8 cellular contexts compared by ENCODE assay signal in genomic region chr6:14118091-14118439, GRCh38. TPM values are rescaled to one million over a fixed set of nuclear protein-coding genes. Genes with fewer than 3 reads are reported as not detected.
A peak's percentile ranks its signal among the peaks of the same experiment; 100 is the strongest.
DNase-seq lines count a peak whose midpoint lies in the region; ATAC-seq and TF ChIP-seq lines count a peak whose summit lies in the region.

No MANE protein-coding gene starts in this region.

- intact Hi-C loops in activated CD4-positive, alpha-beta T cell treated with anti-CD3 and anti-CD28 coated beads, Interleukin-2, amount 10 ng/mL, durations not matched to agents 24 days and 14 days (cut with micrococcal nuclease): no loop called here
- intact Hi-C loops in activated T-helper 1 cell treated with anti-CD3 and anti-CD28 coated beads, Interleukin-12 subunit alpha, Interleukin-12 subunit beta, Interleukin-2, Interleukin-4 antibody, amounts not matched to agents 30 ng/mL and 10 ng/mL and 1 ng/mL, durations not matched to agents 14 hours and 24 hours and 36 hours (cut with micrococcal nuclease): loop anchor here (5.0 to 10.0 kb wide), 3 partner anchors 306 to 1507 kb away; partner anchors contain the start of genes JARID2 and MCUR1

- peaks cover 44% of the 10 kb centered on the region for H3K36me3 Mint-ChIP-seq in activated CD4-positive, alpha-beta T cell treated with anti-CD3 and anti-CD28 coated beads, Interleukin-2, amount 10 ng/mL, durations not matched to agents 24 days and 14 days (ENCODE audit: low read depth)
- peaks cover 40% of the 10 kb centered on the region for H3K36me3 Mint-ChIP-seq in activated T-helper 1 cell treated with anti-CD3 and anti-CD28 coated beads, Interleukin-12 subunit alpha, Interleukin-12 subunit beta, Interleukin-2, Interleukin-4 antibody, amounts not matched to agents 30 ng/mL and 10 ng/mL and 1 ng/mL, durations not matched to agents 14 hours and 24 hours and 36 hours (ENCODE audit: low read depth)
- H3K36me3 Mint-ChIP-seq in immature natural killer cell: peaks cover 0 to 3% (median 0%) of the 10 kb centered on the region in 3 donors

- H3K27me3 ChIP-seq in thoracic aorta (replicated peaks; ENCODE audit: insufficient read depth): no peaks in the 10 kb centered on the region

- H3K4me3 Mint-ChIP-seq in activated CD4-positive, alpha-beta T cell treated with anti-CD3 and anti-CD28 coated beads, Interleukin-2, amount 10 ng/mL, durations not matched to agents 24 days and 14 days: peak overlapping the region; percentile 89
- peak overlapping the region; percentile 96 for H3K4me3 Mint-ChIP-seq in activated T-helper 1 cell treated with anti-CD3 and anti-CD28 coated beads, Interleukin-12 subunit alpha, Interleukin-12 subunit beta, Interleukin-2, Interleukin-4 antibody, amounts not matched to agents 30 ng/mL and 10 ng/mL and 1 ng/mL, durations not matched to agents 14 hours and 24 hours and 36 hours
- H3K4me3 Mint-ChIP-seq in immature natural killer cell: peak overlapping the region; percentile 89 to 95 (median 91)

- ATAC-seq in thoracic aorta (ENCODE audit: insufficient number of reproducible peaks, low FRiP score, low read depth): no peak

- H3K27me3 Mint-ChIP-seq in activated CD4-positive, alpha-beta T cell treated with anti-CD3 and anti-CD28 coated beads, Interleukin-2, amount 10 ng/mL, durations not matched to agents 24 days and 14 days: peaks cover 5% of the 10 kb centered on the region
- H3K27me3 Mint-ChIP-seq in activated T-helper 1 cell treated with anti-CD3 and anti-CD28 coated beads, Interleukin-12 subunit alpha, Interleukin-12 subunit beta, Interleukin-2, Interleukin-4 antibody, amounts not matched to agents 30 ng/mL and 10 ng/mL and 1 ng/mL, durations not matched to agents 14 hours and 24 hours and 36 hours (ENCODE audit: insufficient read depth): peaks cover 35% of the 10 kb centered on the region
- peaks cover 7 to 20% (median 15%) of the 10 kb centered on the region in 3 donors for H3K27me3 Mint-ChIP-seq in immature natural killer cell (ENCODE audit: low read depth in 3 of 3)

- peak overlapping the region; percentile 84 for H3K4me3 ChIP-seq in thoracic aorta

- DNase-seq in activated CD4-positive, alpha-beta T cell treated with anti-CD3 and anti-CD28 coated beads, Interleukin-2, amount 10 ng/mL, durations not matched to agents 24 days and 14 days: no peak
- no peak for DNase-seq in activated CD4-positive, alpha-beta T cell treated with anti-CD3 and anti-CD28 coated beads for 4 hours
- DNase-seq in activated T-helper 1 cell treated with anti-CD3 and anti-CD28 coated beads, Interleukin-12 subunit alpha, Interleukin-12 subunit beta, Interleukin-2, Interleukin-4 antibody, amounts not matched to agents 30 ng/mL and 10 ng/mL and 1 ng/mL, durations not matched to agents 14 hours and 24 hours and 36 hours (ENCODE audit: low spot score): no peak
- DNase-seq in immature natural killer cell: no peak
- no peak for DNase-seq in thoracic aorta (ENCODE audit: low spot score)
- no peak for DNase-seq in NCI-H1436 (lab: John Stamatoyannopoulos, UW)
- DNase-seq in NCI-H510A treated with DMSO at 0.1 percent for 48 hours (lab: John Stamatoyannopoulos, UW): no peak
- DNase-seq in NOMO-1 treated with DMSO at 0.1 percent for 48 hours (lab: John Stamatoyannopoulos, UW; ENCODE audit: unreplicated experiment): no peak

- no peaks in the 10 kb centered on the region for H3K9me3 ChIP-seq in thoracic aorta

- TF ChIP-seq CTCF in thoracic aorta (IDR thresholded peaks at IDR 0.05): no peak

- H3K9me3 Mint-ChIP-seq in activated CD4-positive, alpha-beta T cell treated with anti-CD3 and anti-CD28 coated beads, Interleukin-2, amount 10 ng/mL, durations not matched to agents 24 days and 14 days: peaks cover 4% of the 10 kb centered on the region
- no peaks in the 10 kb centered on the region for H3K9me3 Mint-ChIP-seq in activated T-helper 1 cell treated with anti-CD3 and anti-CD28 coated beads, Interleukin-12 subunit alpha, Interleukin-12 subunit beta, Interleukin-2, Interleukin-4 antibody, amounts not matched to agents 30 ng/mL and 10 ng/mL and 1 ng/mL, durations not matched to agents 14 hours and 24 hours and 36 hours
- H3K9me3 Mint-ChIP-seq in immature natural killer cell: no peaks in the 10 kb centered on the region

- no peak overlapping the region for H3K27ac ChIP-seq in thoracic aorta

- H3K4me1 ChIP-seq in thoracic aorta (ENCODE audit: control insufficient read depth in 1 of 2, low read depth in 2 of 2): peaks cover 4 to 10% of the 10 kb centered on the region in 2 donors

- no peaks in the 10 kb centered on the region for H3K36me3 ChIP-seq in thoracic aorta

- peaks cover 43% of the 10 kb centered on the region for H3K4me1 Mint-ChIP-seq in activated CD4-positive, alpha-beta T cell treated with anti-CD3 and anti-CD28 coated beads, Interleukin-2, amount 10 ng/mL, durations not matched to agents 24 days and 14 days
- peaks cover 52% of the 10 kb centered on the region for H3K4me1 Mint-ChIP-seq in activated T-helper 1 cell treated with anti-CD3 and anti-CD28 coated beads, Interleukin-12 subunit alpha, Interleukin-12 subunit beta, Interleukin-2, Interleukin-4 antibody, amounts not matched to agents 30 ng/mL and 10 ng/mL and 1 ng/mL, durations not matched to agents 14 hours and 24 hours and 36 hours (ENCODE audit: low read depth)
- peaks cover 17 to 35% of the 10 kb centered on the region in 2 donors for H3K4me1 Mint-ChIP-seq in immature natural killer cell

- H3K27ac Mint-ChIP-seq in activated CD4-positive, alpha-beta T cell treated with anti-CD3 and anti-CD28 coated beads, Interleukin-2, amount 10 ng/mL, durations not matched to agents 24 days and 14 days: peak overlapping the region; percentile 96
- peak overlapping the region; percentile 83 for H3K27ac Mint-ChIP-seq in activated T-helper 1 cell treated with anti-CD3 and anti-CD28 coated beads, Interleukin-12 subunit alpha, Interleukin-12 subunit beta, Interleukin-2, Interleukin-4 antibody, amounts not matched to agents 30 ng/mL and 10 ng/mL and 1 ng/mL, durations not matched to agents 14 hours and 24 hours and 36 hours
- H3K27ac Mint-ChIP-seq in immature natural killer cell: peak overlapping the region; percentile 87 to 97 (median 92)

RNA-seq across cellular contexts. Expression of gene CD83, which starts 0.5 kb away (rescaled TPM):
- 80.2 and 84.8 TPM in 2 replicates for total RNA-seq in activated CD4-positive, alpha-beta T cell treated with anti-CD3 and anti-CD28 coated beads, Interleukin-2, amount 10 ng/mL, durations not matched to agents 24 days and 14 days
- 101 and 107 TPM in 2 replicates for total RNA-seq in activated T-helper 1 cell treated with anti-CD3 and anti-CD28 coated beads, Interleukin-12 subunit alpha, Interleukin-12 subunit beta, Interleukin-2, Interleukin-4 antibody, amounts not matched to agents 30 ng/mL and 10 ng/mL and 1 ng/mL, durations not matched to agents 14 hours and 24 hours and 36 hours
- polyA plus RNA-seq in immature natural killer cell: 10 to 100 TPM in 1 of 3 donors, 1 to 10 TPM in 2; 3.3 to 11.8 (median 5.0) TPM
- total RNA-seq in thoracic aorta: 1 to 10 TPM; 1.1 to 8.0 TPM
